Comparison of ENCODE assay signal across 17 cellular contexts in genomic region chr7:136144182-136144581, GRCh38.
"Had no signal": no experiment of that assay in that cellular context is flagged by ENCODE, and none has a peak within 500 bp of the region (broad histone marks: within the 10 kb centered on the region; RNA-seq: fewer than 3 reads in every experiment).

No MANE protein-coding gene starts in this region.

- DNase-seq: dermis blood vessel endothelial cell; dorsolateral prefrontal cortex; effector CD4-positive, alpha-beta T cell; effector memory CD4-positive, alpha-beta T cell; foreskin keratinocyte; heart left ventricle; hypothalamus; immature natural killer cell; islet precursor cell; kidney; kidney glomerular epithelial cell; left colon; left lung; left ventricle myocardium superior; lower lobe of right lung; mesenchymal stem cell had no signal

- ATAC-seq: foreskin keratinocyte, gastroesophageal sphincter, heart left ventricle, left colon, left lung, left ventricle myocardium superior had no signal
